ENCODE assay signal across 19 cellular contexts in genomic region chr6:119226089-119226488, GRCh38.
A peak's percentile ranks its signal among the peaks of the same experiment; 100 is the strongest.
DNase-seq lines count a peak whose midpoint lies in the region; ATAC-seq and TF ChIP-seq lines count a peak whose summit lies in the region.
"Had no signal": no experiment of that assay in that cellular context is flagged by ENCODE, and none has a peak within 500 bp of the region (broad histone marks: within the 10 kb centered on the region; RNA-seq: fewer than 3 reads in every experiment).

No MANE protein-coding gene starts in this region.

- intact Hi-C loops in activated B cell treated with CpG ODN at 0.5 μM for 24 hours (cut with micrococcal nuclease), result no loop called here

- H3K4me3 Mint-ChIP-seq in activated B cell treated with CpG ODN at 0.5 μM for 24 hours (no peak overlapping the region), mesothelial cell of epicardium (no peak overlapping the region)
- H3K4me3 Mint-ChIP-seq: activated naive CD8-positive, alpha-beta T cell; activated T-helper 1 cell treated with anti-CD3 and anti-CD28 coated beads, Interleukin-12 subunit alpha, Interleukin-12 subunit beta, Interleukin-2, Interleukin-4 antibody, amounts not matched to agents 30 ng/mL and 10 ng/mL and 1 ng/mL, durations not matched to agents 14 hours and 24 hours and 36 hours; H9; naive thymus-derived CD4-positive, alpha-beta T cell; stimulated activated naive CD8-positive, alpha-beta T cell treated with anti-CD3 and anti-CD28 coated beads, Interleukin-15, amount 100 ng/mL, for 72 hours had no signal

- TF ChIP-seq CTCF in activated B cell treated with CpG ODN at 0.5 μM for 24 hours (IDR thresholded peaks at IDR 0.05) (no peak), mesothelial cell of epicardium (IDR thresholded peaks at IDR 0.05; ENCODE audit: unreplicated experiment) (no peak)

- peak; percentile 43 for DNase-seq in NCI-H1694 treated with DMSO at 0.1 percent for 48 hours (lab: John Stamatoyannopoulos, UW)
- DNase-seq in activated B cell treated with CpG ODN at 0.5 μM for 24 hours, result no peak
- no peak for DNase-seq in mesothelial cell of epicardium (ENCODE audit: low spot score in 2 of 2, unreplicated experiment in 2 of 2)
- DNase-seq in stimulated activated CD4-positive, alpha-beta T cell treated with anti-CD3 and anti-CD28 coated beads, Interleukin-2, amount 100 ng/mL, for 48 hours, result no peak
- DNase-seq: H9; naive thymus-derived CD4-positive, alpha-beta T cell; NCI-H1436; NCI-H526 treated with DMSO at 0.1 percent for 48 hours; small intestine; stimulated activated CD4-positive, alpha-beta T cell treated with anti-CD3 and anti-CD28 coated beads, Interleukin-4, amount 100 ng/mL, for 1 hour; stimulated activated naive CD8-positive, alpha-beta T cell treated with anti-CD3 and anti-CD28 coated beads, Interleukin-15, amount 100 ng/mL, for 72 hours; trophoblast cell had no signal

- H3K27me3 Mint-ChIP-seq in activated B cell treated with CpG ODN at 0.5 μM for 24 hours (no peaks in the 10 kb centered on the region), mesothelial cell of epicardium (ENCODE audit: low read depth) (no peaks in the 10 kb centered on the region)
- H3K27me3 Mint-ChIP-seq: activated naive CD8-positive, alpha-beta T cell; naive thymus-derived CD4-positive, alpha-beta T cell; stimulated activated naive CD8-positive, alpha-beta T cell treated with anti-CD3 and anti-CD28 coated beads, Interleukin-15, amount 100 ng/mL, for 72 hours had no signal

- CTCF ChIA-PET in activated B cell treated with CpG ODN at 0.5 μM for 24 hours (lab: Charles Lee), result no interaction called here

- H3K4me1 Mint-ChIP-seq in activated B cell treated with CpG ODN at 0.5 μM for 24 hours, result peaks cover 4% of the 10 kb centered on the region
- H3K4me1 Mint-ChIP-seq in mesothelial cell of epicardium, result peaks cover 1% of the 10 kb centered on the region
- H3K4me1 Mint-ChIP-seq: H9; stimulated activated naive CD8-positive, alpha-beta T cell treated with anti-CD3 and anti-CD28 coated beads, Interleukin-15, amount 100 ng/mL, for 72 hours had no signal

- ATAC-seq in GM21381 (IDR thresholded peaks at IDR 0.05; ENCODE audit: unreplicated experiment) (peak; percentile 44), activated B cell treated with CpG ODN at 0.5 μM for 24 hours (ENCODE audit: low read depth) (peak; percentile 45), HG03378 (IDR thresholded peaks at IDR 0.05; ENCODE audit: unreplicated experiment) (no peak), GM18519 (IDR thresholded peaks at IDR 0.05; ENCODE audit: low FRiP score, unreplicated experiment) (no peak)
- ATAC-seq: activated CD4-positive, CD25-positive, alpha-beta regulatory T cell treated with anti-CD3 and anti-CD28 coated beads, Interleukin-2, amount 50 U/mL, for 24 hours; naive thymus-derived CD4-positive, alpha-beta T cell; Panc1; stimulated activated naive CD8-positive, alpha-beta T cell treated with anti-CD3 and anti-CD28 coated beads, Interleukin-15, amount 100 ng/mL, for 72 hours had no signal

- H3K36me3 Mint-ChIP-seq in activated B cell treated with CpG ODN at 0.5 μM for 24 hours (ENCODE audit: low read depth) (peaks cover 9% of the 10 kb centered on the region), mesothelial cell of epicardium (peaks cover 16% of the 10 kb centered on the region)

- POLR2A ChIA-PET in activated B cell treated with CpG ODN at 0.5 μM for 24 hours (lab: Charles Lee), result no interaction called here

- no peak overlapping the region for H3K27ac Mint-ChIP-seq in activated B cell treated with CpG ODN at 0.5 μM for 24 hours
- peak overlapping the region; percentile 24 for H3K27ac Mint-ChIP-seq in mesothelial cell of epicardium
- H3K27ac Mint-ChIP-seq: activated naive CD8-positive, alpha-beta T cell; activated T-helper 1 cell treated with anti-CD3 and anti-CD28 coated beads, Interleukin-12 subunit alpha, Interleukin-12 subunit beta, Interleukin-2, Interleukin-4 antibody, amounts not matched to agents 30 ng/mL and 10 ng/mL and 1 ng/mL, durations not matched to agents 14 hours and 24 hours and 36 hours; H9; naive thymus-derived CD4-positive, alpha-beta T cell; stimulated activated naive CD8-positive, alpha-beta T cell treated with anti-CD3 and anti-CD28 coated beads, Interleukin-15, amount 100 ng/mL, for 72 hours had no signal

- no peaks in the 10 kb centered on the region for H3K9me3 Mint-ChIP-seq in activated B cell treated with CpG ODN at 0.5 μM for 24 hours
- no peaks in the 10 kb centered on the region for H3K9me3 Mint-ChIP-seq in mesothelial cell of epicardium
- H3K9me3 Mint-ChIP-seq: activated T-helper 1 cell treated with anti-CD3 and anti-CD28 coated beads, Interleukin-12 subunit alpha, Interleukin-12 subunit beta, Interleukin-2, Interleukin-4 antibody, amounts not matched to agents 30 ng/mL and 10 ng/mL and 1 ng/mL, durations not matched to agents 14 hours and 24 hours and 36 hours; H9; stimulated activated naive CD8-positive, alpha-beta T cell treated with anti-CD3 and anti-CD28 coated beads, Interleukin-15, amount 100 ng/mL, for 72 hours had no signal

Comparison
In these comparisons a context has a peak if more than half of its experiments do, and no peak if none do; other contexts are left out.
1. ATAC-seq: peak in GM21381 (single experiment) and activated B cell treated with CpG ODN at 0.5 μM for 24 hours (single experiment); none in HG03378 (single experiment) and GM18519 (single experiment).